In the genomic region with DNA sequence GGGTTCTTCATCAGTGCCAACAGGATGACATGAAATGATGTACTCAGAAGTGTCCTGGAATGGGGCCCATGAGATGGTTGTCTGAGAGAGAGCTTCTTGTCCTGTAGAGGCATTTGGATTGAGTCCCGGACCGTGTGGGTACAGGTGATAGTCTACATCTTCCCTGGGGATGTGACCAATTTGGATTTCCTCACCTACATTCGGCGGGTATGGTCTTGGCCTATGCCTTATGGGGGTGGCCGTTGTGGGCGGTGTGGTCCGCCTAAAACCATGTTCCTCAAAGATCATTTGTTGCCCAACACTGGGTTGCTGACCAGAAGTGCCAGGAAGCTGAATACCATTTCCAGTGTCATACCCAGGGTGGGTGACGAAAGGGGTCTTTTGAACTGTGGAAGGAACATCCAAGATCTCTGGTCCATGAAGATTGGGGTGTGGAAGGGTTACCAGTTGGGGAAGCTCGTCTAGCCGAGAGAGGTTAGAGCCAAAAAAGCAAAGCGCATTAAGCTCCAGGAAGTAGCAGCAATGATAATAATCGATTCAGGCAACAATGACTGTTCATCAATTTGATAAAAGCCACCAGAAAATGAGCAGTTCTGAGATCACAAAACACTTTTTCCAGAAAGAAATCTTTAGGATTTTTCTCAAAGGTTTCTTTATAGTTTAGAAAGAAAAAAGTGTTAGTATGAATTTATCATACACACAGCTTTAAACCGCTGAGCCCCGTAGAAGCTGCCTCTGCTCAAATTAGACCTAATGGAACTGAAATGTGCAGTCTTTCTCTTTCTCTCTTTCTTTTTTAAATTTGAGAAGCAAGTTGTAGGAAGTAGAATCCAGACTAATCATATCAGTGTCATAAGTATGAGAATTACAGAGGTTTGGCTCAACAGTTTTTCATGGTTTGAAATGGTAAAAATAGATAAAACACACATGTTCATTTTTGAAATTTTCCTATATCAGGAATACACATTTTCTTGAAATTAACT, we compare ENCODE assay signal across 14 cellular contexts.
"Had no signal": no experiment of that assay in that cellular context is flagged by ENCODE, and none has a peak within 500 bp of the region (broad histone marks: within the 10 kb centered on the region; RNA-seq: fewer than 3 reads in every experiment).

No MANE protein-coding gene starts in this region.

- H2AFZ ChIP-seq: parathyroid adenoma had no signal

- H3K27me3 Mint-ChIP-seq: activated B cell treated with CpG ODN at 0.5 μM for 24 hours; activated CD4-positive, alpha-beta T cell treated with anti-CD3 and anti-CD28 coated beads, Interleukin-2, amount 10 ng/mL, durations not matched to agents 24 days and 14 days; activated naive CD8-positive, alpha-beta T cell treated with anti-CD3 and anti-CD28 coated beads, Interleukin-2, amount 10 ng/mL, durations not matched to agents 7 days and 5 days; naive B cell had no signal

- H3K27ac Mint-ChIP-seq: activated B cell treated with CpG ODN at 0.5 μM for 24 hours; activated CD4-positive, alpha-beta T cell treated with anti-CD3 and anti-CD28 coated beads, Interleukin-2, amount 10 ng/mL, durations not matched to agents 24 days and 14 days; activated naive CD8-positive, alpha-beta T cell treated with anti-CD3 and anti-CD28 coated beads, Interleukin-2, amount 10 ng/mL, durations not matched to agents 7 days and 5 days had no signal

- H3K9me3 ChIP-seq: transverse colon had no signal

- H3K9me3 Mint-ChIP-seq: activated CD4-positive, alpha-beta T cell treated with anti-CD3 and anti-CD28 coated beads, Interleukin-2, amount 10 ng/mL, durations not matched to agents 24 days and 14 days had no signal

- H3K79me2 ChIP-seq: parathyroid adenoma had no signal

- H3K4me1 ChIP-seq: parathyroid adenoma, transverse colon had no signal

- H3K4me1 Mint-ChIP-seq: activated B cell treated with CpG ODN at 0.5 μM for 24 hours; activated CD4-positive, alpha-beta T cell treated with anti-CD3 and anti-CD28 coated beads, Interleukin-2, amount 10 ng/mL, durations not matched to agents 24 days and 14 days; activated naive CD8-positive, alpha-beta T cell treated with anti-CD3 and anti-CD28 coated beads, Interleukin-2, amount 10 ng/mL, durations not matched to agents 7 days and 5 days; naive B cell had no signal

- ATAC-seq: left colon had no signal

- H3K27ac ChIP-seq: parathyroid adenoma, transverse colon had no signal

- H3K4me3 Mint-ChIP-seq: activated B cell treated with CpG ODN at 0.5 μM for 24 hours; activated CD4-positive, alpha-beta T cell treated with anti-CD3 and anti-CD28 coated beads, Interleukin-2, amount 10 ng/mL, durations not matched to agents 24 days and 14 days; activated naive CD8-positive, alpha-beta T cell treated with anti-CD3 and anti-CD28 coated beads, Interleukin-2, amount 10 ng/mL, durations not matched to agents 7 days and 5 days; naive B cell had no signal

- H3K36me3 Mint-ChIP-seq: naive B cell had no signal

- H3K27me3 ChIP-seq: transverse colon had no signal

- H3K4me3 ChIP-seq: lung, transverse colon had no signal

- H3K9ac ChIP-seq: parathyroid adenoma had no signal

- DNase-seq: activated B cell treated with CpG ODN at 0.5 μM for 24 hours; activated CD4-positive, alpha-beta T cell treated with anti-CD3 and anti-CD28 coated beads, Interleukin-2, amount 10 ng/mL, durations not matched to agents 24 days and 14 days; activated CD8-positive, alpha-beta memory T cell treated with anti-CD3 and anti-CD28 coated beads, Interleukin-2, amount 50 U/mL, for 48 hours; activated gamma-delta T cell treated with Interleukin-2 at 50 U/mL for 16 hours; activated naive CD8-positive, alpha-beta T cell treated with anti-CD3 and anti-CD28 coated beads, Interleukin-2, amount 10 ng/mL, durations not matched to agents 7 days and 5 days; left colon; naive B cell; stimulated activated CD4-positive, alpha-beta T cell treated with anti-CD3 and anti-CD28 coated beads, Interleukin-15, amount 100 ng/mL, for 24 hours; stimulated activated CD4-positive, alpha-beta T cell treated with anti-CD3 and anti-CD28 coated beads, Interleukin-4, amount 100 ng/mL, for 1 hour; stimulated activated naive CD4-positive, alpha-beta T cell treated with Interleukin-2 at 50 U/mL for 16 hours; SW 1271; transverse colon had no signal
